ENCODE assay signal across 14 cellular contexts in the genomic region with DNA sequence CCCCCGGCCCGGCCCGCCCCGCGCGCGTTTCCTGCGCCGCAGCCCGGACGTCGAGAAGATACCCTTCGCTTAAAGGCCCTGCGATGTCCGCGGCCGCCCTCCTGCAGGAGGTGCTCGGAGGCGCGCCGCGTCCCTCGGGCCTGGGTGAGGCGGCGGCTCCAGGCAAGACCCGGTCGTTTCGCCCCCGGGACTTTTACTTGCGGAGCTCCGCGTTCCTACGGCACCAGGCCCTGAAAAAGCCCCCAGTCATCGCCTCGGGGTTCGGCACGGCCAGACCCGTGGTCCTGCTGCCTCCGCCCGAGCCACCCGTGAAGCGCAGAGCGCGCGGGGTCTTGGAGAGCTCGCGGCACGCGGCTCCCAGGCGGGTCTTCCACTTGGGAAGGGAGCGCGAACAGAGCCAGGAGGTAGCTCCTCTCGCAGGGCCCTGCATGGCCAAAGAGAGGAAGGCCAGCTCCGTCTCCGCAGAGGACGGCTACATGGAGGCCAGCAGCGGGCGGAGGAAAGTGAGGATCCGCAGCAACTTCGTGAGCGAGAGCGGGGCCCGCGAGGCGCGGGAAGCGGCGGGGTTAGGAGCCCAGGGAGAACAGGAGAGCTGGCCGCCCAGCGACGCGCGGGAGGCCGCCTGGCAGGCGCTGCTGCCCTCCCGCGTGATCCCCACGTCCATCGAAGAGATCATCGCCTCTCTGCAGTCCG. TPM values are rescaled to one million over a fixed set of nuclear protein-coding genes. Genes with fewer than 3 reads are reported as not detected.
DNase-seq lines count a peak whose midpoint lies in the region; ATAC-seq and TF ChIP-seq lines count a peak whose summit lies in the region.
"Had no signal": no experiment of that assay in that cellular context is flagged by ENCODE, and none has a peak within 500 bp of the region (broad histone marks: within the 10 kb centered on the region; RNA-seq: fewer than 3 reads in every experiment).

No MANE protein-coding gene starts in this region.

- peaks cover 35% of the 10 kb centered on the region for H3K27me3 Mint-ChIP-seq in chondrocyte (ENCODE audit: low read depth)

- no peaks in the 10 kb centered on the region for H3K79me2 ChIP-seq in GM23248 (ENCODE audit: insufficient read depth)

- peak overlapping the region; percentile 68 for H3K27ac Mint-ChIP-seq in chondrocyte (ENCODE audit: unreplicated experiment)
- H3K27ac Mint-ChIP-seq: CD4-positive, CD25-positive, alpha-beta regulatory T cell had no signal

- TF ChIP-seq CTCF in chondrocyte (IDR thresholded peaks at IDR 0.05) = peak; percentile 13
- TF ChIP-seq CTCF in retinal pigment epithelial cell (conservative IDR thresholded peaks at IDR 0.05; ENCODE audit: low read depth, low read length) = no peak

- peak overlapping the region; percentile 20 for H3K4me2 ChIP-seq in GM23248 (ENCODE audit: unreplicated experiment)

- 20% methylated on average over 51 to 78 of the region's 81 CpGs for WGBS in GM23248 (ENCODE audit: low coverage in 1 of 2, low lambda C conversion rate in 2 of 2, missing lambda C conversion rate in 2 of 2), 2 experiments

- H3K4me3 Mint-ChIP-seq in chondrocyte (ENCODE audit: unreplicated experiment) = peak overlapping the region; percentile 70
- H3K4me3 Mint-ChIP-seq: CD4-positive, CD25-positive, alpha-beta regulatory T cell had no signal

- H3K36me3 Mint-ChIP-seq in chondrocyte (ENCODE audit: low read depth) = peaks cover 2% of the 10 kb centered on the region
- H3K36me3 Mint-ChIP-seq: CD4-positive, CD25-positive, alpha-beta regulatory T cell had no signal

- no peaks in the 10 kb centered on the region for H3K36me3 ChIP-seq in GM23248 (ENCODE audit: low read depth)
- H3K36me3 ChIP-seq: colonic mucosa, SJCRH30 had no signal

- H3K9me3 Mint-ChIP-seq in chondrocyte (ENCODE audit: low read depth) = peaks cover 3% of the 10 kb centered on the region

- H3K27ac ChIP-seq in GM23248 = no peak overlapping the region
- H3K27ac ChIP-seq: colonic mucosa, SJCRH30 had no signal

- H3K4me3 ChIP-seq in GM23248 (peak overlapping the region; percentile 51), retinal pigment epithelial cell (ENCODE audit: low read length) (peak overlapping the region; percentile 43)
- H3K4me3 ChIP-seq: colonic mucosa, SJCRH30 had no signal

- H3K4me1 Mint-ChIP-seq in chondrocyte (ENCODE audit: low read depth) = peaks cover 6% of the 10 kb centered on the region
- H3K4me1 Mint-ChIP-seq: CD4-positive, CD25-positive, alpha-beta regulatory T cell had no signal

- H3K9ac ChIP-seq in GM23248 = no peak overlapping the region

- H3K27me3 ChIP-seq in GM23248 (replicated peaks; ENCODE audit: insufficient read depth) = 0 out of 2 replicates have a peak, but pooled peaks cover 3% of the 10 kb centered on the region
- H3K27me3 ChIP-seq: colonic mucosa, SJCRH30 had no signal

- peaks cover 14% of the 10 kb centered on the region; the same call in 1 of the 2 replicates for H3F3A ChIP-seq in GM23248 (ENCODE audit: insufficient read depth)

- no peaks in the 10 kb centered on the region for H3K9me3 ChIP-seq in GM23248 (ENCODE audit: low read depth)
- H3K9me3 ChIP-seq: colonic mucosa, SJCRH30 had no signal

- peaks cover 10% of the 10 kb centered on the region for H3K4me1 ChIP-seq in GM23248 (ENCODE audit: insufficient read depth)
- H3K4me1 ChIP-seq: colonic mucosa, SJCRH30 had no signal

- ATAC-seq in HG03095 (IDR thresholded peaks at IDR 0.05; ENCODE audit: unreplicated experiment) = no peak
- ATAC-seq in GM21723 (IDR thresholded peaks at IDR 0.05; ENCODE audit: unreplicated experiment) = no peak
- ATAC-seq in GM19455 (IDR thresholded peaks at IDR 0.05; ENCODE audit: unreplicated experiment) = no peak

- DNase-seq in GM23248 (peak; percentile 37), chondrocyte (ENCODE audit: low spot score) (no peak), iPS-NIHi11 (ENCODE audit: low spot score) (peak; percentile 72), retinal pigment epithelial cell (ENCODE audit: low read depth) (no peak), NCI-H446 (lab: John Stamatoyannopoulos, UW) (no peak)
- DNase-seq: activated effector memory CD4-positive, alpha-beta T cell treated with anti-CD3 and anti-CD28 coated beads, Interleukin-2, amount 50 U/mL, for 16 hours; CD4-positive, CD25-positive, alpha-beta regulatory T cell; colonic mucosa; NCI-H524; SJCRH30; stimulated activated CD4-positive, alpha-beta T cell treated with anti-CD3 and anti-CD28 coated beads, Interleukin-4, amount 100 ng/mL, for 24 hours had no signal

- H3K9me2 ChIP-seq in GM23248 (ENCODE audit: insufficient read depth) = no peaks in the 10 kb centered on the region

- no peaks in the 10 kb centered on the region for H4K20me1 ChIP-seq in GM23248 (ENCODE audit: insufficient read depth)

- in situ Hi-C loops in GM23248 (cut with MboI) = no loop called here

- H2AFZ ChIP-seq in GM23248 = peak overlapping the region; percentile 69

RNA-seq across cellular contexts. Expression of a gene that starts 26.9 kb away (rescaled TPM):
- not detected in 2 replicates for total RNA-seq in GM23248 (2014; rRNA removed; shearing (Covaris generic))
- not detected in 2 replicates for polyA plus RNA-seq in GM23248 (2016; fragmentation: Nextera tagmentation; extraction: Ambion mirVana)
- total RNA-seq in chondrocyte = not detected in 3 replicates
- total RNA-seq: CD4-positive, CD25-positive, alpha-beta regulatory T cell had no signal
- polyA plus RNA-seq: CD4-positive, CD25-positive, alpha-beta regulatory T cell had no signal

RNA-seq across cellular contexts. Expression of a gene that starts 27.3 kb away (rescaled TPM):
- not detected in 2 replicates for total RNA-seq in GM23248 (2014; rRNA removed; shearing (Covaris generic))
- polyA plus RNA-seq in GM23248 (2016; fragmentation: Nextera tagmentation; extraction: Ambion mirVana) = 0.10 TPM in 1 of 2 replicates, not detected in the other
- total RNA-seq in chondrocyte = not detected in 3 replicates
- polyA plus RNA-seq: CD4-positive, CD25-positive, alpha-beta regulatory T cell had no signal

Comparison
In these comparisons a context has a peak if more than half of its experiments do, and no peak if none do; other contexts are left out.
1. DNase-seq: peak in GM23248 (single experiment) and iPS-NIHi11 (single experiment); none in chondrocyte (single experiment), retinal pigment epithelial cell (single experiment) and NCI-H446 (0 of 2).